Comparison of ENCODE assay signal across 8 cellular contexts in the genomic region with DNA sequence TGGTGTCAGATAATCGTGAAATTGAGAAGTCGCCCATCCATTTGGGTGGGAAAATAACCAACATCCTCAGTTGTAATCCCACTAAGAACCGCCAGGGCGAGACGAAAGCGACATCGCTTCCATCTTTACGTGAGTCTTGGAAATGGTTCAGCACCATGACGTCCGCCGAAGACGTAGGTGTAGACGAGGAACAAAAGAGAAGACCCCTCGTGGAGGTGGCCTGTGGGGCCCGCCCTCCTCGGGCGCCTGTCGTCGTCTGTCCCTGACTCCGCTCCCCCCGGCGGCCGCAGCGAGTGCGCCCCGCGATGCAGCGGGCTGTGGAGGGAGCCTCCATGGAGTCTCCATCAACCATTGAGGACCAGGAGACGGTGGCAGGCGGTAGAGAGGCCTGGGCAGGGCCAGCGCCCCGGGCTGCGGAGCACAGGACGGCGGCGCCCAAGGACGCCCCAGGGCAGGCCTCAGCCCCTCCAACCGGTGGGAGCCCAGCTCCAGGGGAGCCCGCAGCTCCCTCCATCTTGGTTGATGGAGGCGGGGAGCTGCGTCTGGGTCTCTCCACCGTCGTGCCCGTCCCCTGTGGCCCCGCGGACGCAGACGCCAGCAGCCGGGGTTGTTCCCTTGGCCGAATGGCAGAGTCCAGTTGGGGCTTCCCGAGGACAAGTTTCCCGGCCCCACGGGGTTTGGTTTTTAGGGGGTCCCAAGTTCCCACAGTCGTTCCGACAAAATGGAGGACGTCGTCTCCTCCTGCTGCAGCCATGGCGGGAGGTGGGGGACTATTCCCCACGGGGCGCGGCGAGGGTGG. TPM values are rescaled to one million over a fixed set of nuclear protein-coding genes. Genes with fewer than 3 reads are reported as not detected.
A peak's percentile ranks its signal among the peaks of the same experiment; 100 is the strongest.
DNase-seq lines count a peak whose midpoint lies in the region; ATAC-seq and TF ChIP-seq lines count a peak whose summit lies in the region.

No MANE protein-coding gene starts in this region.

- H3K4me3 Mint-ChIP-seq in endothelial cell (ENCODE audit: unreplicated experiment) (peak overlapping the region; percentile 85), mesothelial cell of epicardium (peak overlapping the region; percentile 71)

- peak overlapping the region; percentile 77 for H3K4me3 ChIP-seq in A673 (ENCODE audit: low read depth, low read length, poor library complexity, severe bottlenecking)

- H3K9me3 Mint-ChIP-seq in endothelial cell (ENCODE audit: unreplicated experiment): no peaks in the 10 kb centered on the region
- peaks cover 8% of the 10 kb centered on the region for H3K9me3 Mint-ChIP-seq in mesothelial cell of epicardium

- POLR2A ChIA-PET in A673 (lab: Charles Lee; ENCODE audit: low non-redundant PET): no interaction called here

- peaks cover 23% of the 10 kb centered on the region for H3K4me1 ChIP-seq in A673 (ENCODE audit: insufficient read depth, low read length, poor library complexity, severe bottlenecking)

- no TSS peak for BruUV-seq in A673 (replicated peaks; lab: Mats Ljungman, UMichigan)

- CTCF ChIA-PET in A673 (lab: Charles Lee): no interaction called here

- H3K36me3 ChIP-seq in A673 (ENCODE audit: insufficient read depth, low read length, poor library complexity, severe bottlenecking): peaks cover 18% of the 10 kb centered on the region

- peak overlapping the region; percentile 97 for H3K27ac ChIP-seq in A673 (ENCODE audit: low read depth, low read length, poor library complexity, severe bottlenecking)

- peaks cover 11% of the 10 kb centered on the region for H3K27me3 Mint-ChIP-seq in endothelial cell (ENCODE audit: unreplicated experiment)
- H3K27me3 Mint-ChIP-seq in mesothelial cell of epicardium (ENCODE audit: low read depth): no peaks in the 10 kb centered on the region

- intact Hi-C loops in A673 (cut with micrococcal nuclease; ENCODE audit: unreplicated experiment): loop anchor here (5.0 kb wide), 1 partner anchor 95 kb away; a partner anchor contains a TSS

- H3K27me3 ChIP-seq in A673 (replicated peaks; ENCODE audit: insufficient read depth, low read depth, low read length, poor library complexity): no peaks in the 10 kb centered on the region

- ATAC-seq in GM18868 (IDR thresholded peaks at IDR 0.05; ENCODE audit: unreplicated experiment): peak; percentile 27
- ATAC-seq in HG03342 (IDR thresholded peaks at IDR 0.05; ENCODE audit: unreplicated experiment): peak; percentile 28

- H3K36me3 Mint-ChIP-seq in endothelial cell (ENCODE audit: low read depth, unreplicated experiment) (peaks cover 6% of the 10 kb centered on the region), mesothelial cell of epicardium (peaks cover 4% of the 10 kb centered on the region)

- H3K4me1 Mint-ChIP-seq in endothelial cell (ENCODE audit: unreplicated experiment) (peaks cover 13% of the 10 kb centered on the region), mesothelial cell of epicardium (peaks cover 23% of the 10 kb centered on the region)

- TF ChIP-seq CTCF in A673 (conservative IDR thresholded peaks at IDR 0.05; ENCODE audit: low read depth, low read length) (peak; percentile 67), endothelial cell (IDR thresholded peaks at IDR 0.05; ENCODE audit: unreplicated experiment) (peak; percentile 95), mesothelial cell of epicardium (IDR thresholded peaks at IDR 0.05; ENCODE audit: unreplicated experiment) (peak; percentile 97)

- peak overlapping the region; percentile 87 for H3K27ac Mint-ChIP-seq in endothelial cell (ENCODE audit: unreplicated experiment)
- peak overlapping the region; percentile 94 for H3K27ac Mint-ChIP-seq in mesothelial cell of epicardium

- H3K9me3 ChIP-seq in A673 (ENCODE audit: low read depth, low read length, poor library complexity, severe bottlenecking): no peaks in the 10 kb centered on the region

- DNase-seq in A673 (ENCODE audit: low spot score) (peak; percentile 93), NCI-H774 (lab: John Stamatoyannopoulos, UW) (peak; percentile 48), endothelial cell (ENCODE audit: low spot score) (peak; percentile 75), mesothelial cell of epicardium (ENCODE audit: low spot score in 2 of 2, unreplicated experiment in 2 of 2) (peak; percentile 60 to 82)
- DNase-seq in activated CD8-positive, alpha-beta memory T cell treated with anti-CD3 and anti-CD28 coated beads, Interleukin-2, amount 50 U/mL, for 1 hour (ENCODE audit: extremely low read depth): peak; percentile 74
- DNase-seq in stimulated activated CD8-positive, alpha-beta memory T cell treated with anti-CD3 and anti-CD28 coated beads, Interleukin-15, amount 100 ng/mL, for 1 hour (ENCODE audit: low read depth): peak; percentile 70

RNA-seq across cellular contexts. Expression of a gene that starts 1.0 kb away (rescaled TPM):
- total RNA-seq in A673 (2021) (87.1 and 104 TPM in 2 replicates), endothelial cell (ENCODE audit: unreplicated experiment) (124 TPM), mesothelial cell of epicardium (206 to 212 TPM (median 208 TPM) in 3 replicates)

Comparison
In these comparisons a context has a peak if more than half of its experiments do, and no peak if none do; other contexts are left out.
1. Peak in every context shown above with its lines: DNase-seq, ATAC-seq, H3K4me3 ChIP-seq and H3K27ac ChIP-seq.